Comparison of ENCODE assay signal across 10 cellular contexts in the genomic region with DNA sequence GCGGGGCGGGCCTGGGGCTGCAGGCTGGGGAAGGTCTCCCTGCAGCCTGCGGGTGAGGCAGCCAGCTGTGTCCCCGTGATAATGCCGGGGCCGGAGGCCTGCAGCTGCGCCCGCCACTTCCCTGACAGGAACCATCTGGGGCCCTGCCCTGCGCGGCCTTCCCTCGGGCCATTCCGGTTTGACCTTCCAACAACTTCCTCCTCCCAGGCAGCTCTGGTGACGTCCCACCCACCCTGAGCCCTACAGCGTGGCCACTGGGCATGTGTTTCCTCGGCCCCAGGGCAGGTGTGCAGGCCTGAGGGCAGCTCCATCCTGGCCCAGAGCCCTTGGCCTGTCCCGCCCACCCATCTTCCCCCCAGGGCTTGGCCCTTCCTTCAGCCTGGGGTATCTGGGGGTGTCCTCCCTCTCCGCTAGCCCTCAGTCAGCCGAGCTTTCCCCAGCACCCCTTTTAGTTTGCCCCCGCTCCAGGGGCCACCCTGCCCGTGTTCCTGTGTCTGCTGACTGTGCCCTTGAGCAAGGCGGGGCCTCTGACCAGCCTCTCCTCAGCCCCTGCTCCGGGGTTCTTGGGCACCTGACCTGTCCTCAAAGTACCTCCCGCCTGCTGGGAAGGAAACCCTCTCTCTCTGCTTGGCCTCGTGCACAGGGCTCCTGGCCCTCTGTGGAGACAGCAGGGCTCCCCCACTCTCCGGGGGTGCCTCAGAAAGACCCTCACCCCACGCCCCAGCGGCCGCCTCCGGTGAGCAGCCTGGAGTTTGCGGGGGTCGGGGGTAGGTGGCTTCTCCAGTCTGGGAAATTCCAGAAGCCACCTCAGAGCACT. TPM values are rescaled to one million over a fixed set of nuclear protein-coding genes. Genes with fewer than 3 reads are reported as not detected.
A peak's percentile ranks its signal among the peaks of the same experiment; 100 is the strongest.
DNase-seq lines count a peak whose midpoint lies in the region; ATAC-seq, FAIRE-seq and TF ChIP-seq lines count a peak whose summit lies in the region.
"Had no signal": no experiment of that assay in that cellular context is flagged by ENCODE, and none has a peak within 500 bp of the region (broad histone marks: within the 10 kb centered on the region; RNA-seq: fewer than 3 reads in every experiment).

A gene (minus strand): TSS at position 180 of the 817 bp plus-strand sequence. CDS start 400 bp downstream, outside the sequence.

- H3F3A ChIP-seq in neural progenitor cell (ENCODE audit: low read depth): no peaks in the 10 kb centered on the region

- peak within 1 kb of the TSS; percentile 63 for H3K27ac ChIP-seq in DND-41 (ENCODE audit: low read length)
- H3K27ac ChIP-seq in endothelial cell of umbilical vein (ENCODE audit: insufficient read depth, low read depth, low read length): no peak within 1 kb of the TSS
- H3K27ac ChIP-seq in neural progenitor cell: no peak within 1 kb of the TSS
- H3K27ac ChIP-seq: parathyroid adenoma had no signal

- CTCF ChIA-PET in endothelial cell of umbilical vein (lab: Charles Lee): no interaction called here

- H3K9me1 ChIP-seq in endothelial cell of umbilical vein (replicated peaks; ENCODE audit: control insufficient read depth, extremely low read depth, insufficient read depth, low read length): no peaks in the 10 kb centered on the region

- no peaks in the 10 kb centered on the region for H3K36me3 Mint-ChIP-seq in neural progenitor cell

- H3K4me3 Mint-ChIP-seq in neural progenitor cell: no peak within 1 kb of the TSS

- H4K20me1 ChIP-seq in DND-41 (ENCODE audit: insufficient read depth, low read length) (no peaks in the 10 kb centered on the region; the same call in 1 of the 2 replicates), endothelial cell of umbilical vein (replicated peaks; ENCODE audit: control insufficient read depth, extremely low read depth, insufficient read depth, low read length) (no peaks in the 10 kb centered on the region), neural progenitor cell (ENCODE audit: low read depth) (no peaks in the 10 kb centered on the region)

- H3K79me2 ChIP-seq in DND-41 (ENCODE audit: insufficient read depth, low read length): no peaks in the 10 kb centered on the region
- no peaks in the 10 kb centered on the region for H3K79me2 ChIP-seq in endothelial cell of umbilical vein (ENCODE audit: control insufficient read depth, insufficient read depth, low read length)
- H3K79me2 ChIP-seq in neural progenitor cell (ENCODE audit: low read depth): no peaks in the 10 kb centered on the region
- H3K79me2 ChIP-seq: parathyroid adenoma had no signal

- TF ChIP-seq POLR2A in endothelial cell of umbilical vein (IDR thresholded peaks at IDR 0.05; ENCODE audit: low read depth, low read length): no peak

- dilution Hi-C loops in endothelial cell of umbilical vein (cut with MboI; ENCODE audit: extremely low pct_ligation_motif_present, low sequenced_read_pairs): no loop called here

- H3K9me3 ChIP-seq in DND-41 (ENCODE audit: insufficient read depth, low read length, severe bottlenecking) (no peaks in the 10 kb centered on the region), endothelial cell of umbilical vein (replicated peaks; ENCODE audit: control insufficient read depth, insufficient read depth, low read length) (no peaks in the 10 kb centered on the region), neural progenitor cell (ENCODE audit: low read depth) (no peaks in the 10 kb centered on the region)

- H3K9me3 Mint-ChIP-seq in neural progenitor cell: no peaks in the 10 kb centered on the region

- peak within 1 kb of the TSS; percentile 30; the same call in 1 of the 2 replicates for H3K9ac ChIP-seq in DND-41 (ENCODE audit: low read depth, low read length)
- no peak within 1 kb of the TSS for H3K9ac ChIP-seq in endothelial cell of umbilical vein (replicated peaks; ENCODE audit: extremely low read depth, insufficient read depth, low read length)
- H3K9ac ChIP-seq in neural progenitor cell: no peak within 1 kb of the TSS
- H3K9ac ChIP-seq: parathyroid adenoma had no signal

- intact Hi-C loops in endothelial cell of umbilical vein (cut with micrococcal nuclease): loop anchor here (1.0 kb wide), 1 partner anchor 27 kb away; no protein-coding TSS in a partner anchor

- ATAC-seq in DND-41 (ENCODE audit: insufficient read depth, low read depth) (no peak), GM19035 (IDR thresholded peaks at IDR 0.05; ENCODE audit: unreplicated experiment) (no peak), GM19023 (IDR thresholded peaks at IDR 0.05; ENCODE audit: unreplicated experiment) (no peak)

- H3K27ac Mint-ChIP-seq in neural progenitor cell: peak within 1 kb of the TSS; percentile 89

- H3K27me3 ChIP-seq in DND-41 (ENCODE audit: insufficient read depth, low read length, poor library complexity) (no peaks in the 10 kb centered on the region), endothelial cell of umbilical vein (ENCODE audit: control insufficient read depth in 2 of 2, insufficient read depth in 2 of 2, low read length in 2 of 2) (no peaks in the 10 kb centered on the region), neural progenitor cell (no peaks in the 10 kb centered on the region)

- POLR2A ChIA-PET in endothelial cell of umbilical vein (lab: Charles Lee): no interaction called here

- H3K4me2 ChIP-seq in DND-41 (ENCODE audit: insufficient read depth, low read length) (no peak within 1 kb of the TSS), endothelial cell of umbilical vein (ENCODE audit: insufficient read depth, low read length) (no peak within 1 kb of the TSS), neural progenitor cell (no peak within 1 kb of the TSS)

- peaks cover 4% of the 10 kb centered on the region for H3K27me3 Mint-ChIP-seq in neural progenitor cell (ENCODE audit: insufficient read depth, low read depth)

- peaks cover 14% of the 10 kb centered on the region for H3K4me1 Mint-ChIP-seq in neural progenitor cell

- H2AFZ ChIP-seq in DND-41 (ENCODE audit: low read depth, low read length) (no peak within 1 kb of the TSS), endothelial cell of umbilical vein (ENCODE audit: low read depth, low read length) (no peak within 1 kb of the TSS), neural progenitor cell (replicated peaks) (no peak within 1 kb of the TSS)
- H2AFZ ChIP-seq: parathyroid adenoma had no signal

- no TSS peak for BruUV-seq in endothelial cell of umbilical vein (replicated peaks; lab: Mats Ljungman, UMichigan)

- no peaks in the 10 kb centered on the region for H3K36me3 ChIP-seq in DND-41 (ENCODE audit: insufficient read depth, low read length)
- no peaks in the 10 kb centered on the region for H3K36me3 ChIP-seq in endothelial cell of umbilical vein (ENCODE audit: control insufficient read depth in 2 of 2, extremely low read depth in 1 of 2, insufficient read depth in 2 of 2, low read length in 2 of 2)
- no peaks in the 10 kb centered on the region for H3K36me3 ChIP-seq in neural progenitor cell

- H3K4me3 ChIP-seq in DND-41 (ENCODE audit: low read depth in 1 of 2, low read length in 2 of 2) (no peak within 1 kb of the TSS), endothelial cell of umbilical vein (replicated peaks in 1 of 3; ENCODE audit: insufficient read depth in 1 of 3, low read depth in 1 of 3, low read length in 3 of 3) (no peak within 1 kb of the TSS), neural progenitor cell (no peak within 1 kb of the TSS)

- DNase-seq in DND-41 (no peak), M059J (ENCODE audit: low read depth) (peak; percentile 37), endothelial cell of umbilical vein (ENCODE audit: low read depth, low spot score) (peak; percentile 84), neural progenitor cell (ENCODE audit: low spot score) (no peak), NCI-H2029 treated with DMSO at 0.1 percent for 48 hours (lab: John Stamatoyannopoulos, UW) (no peak)
- no peak for DNase-seq in stimulated activated CD4-positive, alpha-beta T cell treated with anti-CD3 and anti-CD28 coated beads, Interleukin-1b, Interleukin-23, amount 100 ng/mL, for 48 hours
- DNase-seq: NCI-H446 had no signal

- no peak for TF ChIP-seq CTCF in DND-41 (IDR thresholded peaks at IDR 0.05; ENCODE audit: borderline replicate concordance, extremely low read depth, low read length, poor library complexity, severe bottlenecking)
- no peak for TF ChIP-seq CTCF in endothelial cell of umbilical vein (IDR thresholded peaks at IDR 0.05; ENCODE audit: extremely low read depth in 1 of 2, insufficient read depth in 1 of 2, low read depth in 1 of 2, low read length in 2 of 2)
- no peak for TF ChIP-seq CTCF in neural progenitor cell (IDR thresholded peaks at IDR 0.05)

- FAIRE-seq in endothelial cell of umbilical vein (lab: Jason Lieb, UNC): peak; percentile 83

- H3K4me1 ChIP-seq in DND-41 (ENCODE audit: insufficient read depth, low read length) (peaks cover 18% of the 10 kb centered on the region), endothelial cell of umbilical vein (ENCODE audit: control insufficient read depth, extremely low read depth, insufficient read depth, low read length) (peaks cover 4% of the 10 kb centered on the region), neural progenitor cell (no peaks in the 10 kb centered on the region)
- H3K4me1 ChIP-seq: parathyroid adenoma had no signal

TF ChIP-seq in endothelial cell of umbilical vein, 7 proteins besides CTCF, POLR2A, EP300 and RAD21:
- TF ChIP-seq, protein P1, sequence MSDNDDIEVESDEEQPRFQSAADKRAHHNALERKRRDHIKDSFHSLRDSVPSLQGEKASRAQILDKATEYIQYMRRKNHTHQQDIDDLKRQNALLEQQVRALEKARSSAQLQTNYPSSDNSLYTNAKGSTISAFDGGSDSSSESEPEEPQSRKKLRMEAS (IDR thresholded peaks at IDR 0.05; ENCODE audit: insufficient read depth, insufficient read length): peak; percentile 57
- TF ChIP-seq POLR2AphosphoS5 (IDR thresholded peaks at IDR 0.05; ENCODE audit: insufficient read depth, low read depth, low read length) (peak; percentile 93), JUN (IDR thresholded peaks at IDR 0.05; ENCODE audit: borderline replicate concordance, insufficient read depth, insufficient read length, low read depth) (no peak), EZH2 (IDR thresholded peaks at IDR 0.05; ENCODE audit: borderline replicate concordance, low read depth, low read length, severe bottlenecking) (no peak), MYC (IDR thresholded peaks at IDR 0.05; ENCODE audit: low read depth, low read length) (no peak), GATA2 (IDR thresholded peaks at IDR 0.05; ENCODE audit: insufficient read depth, insufficient read length, low read depth, low read length) (peak; percentile 13), FOS (IDR thresholded peaks at IDR 0.05; ENCODE audit: borderline replicate concordance, insufficient read depth, low read length) (no peak)

RNA-seq across cellular contexts. Expression of the gene that starts here (rescaled TPM):
- not detected in 2 replicates for total RNA-seq in M059J (2014; rRNA removed; shearing (Covaris generic))
- not detected in 2 replicates for total RNA-seq in endothelial cell of umbilical vein
- polyA plus RNA-seq in endothelial cell of umbilical vein: not detected in 2 replicates
- not detected in 2 replicates for polyA plus RNA-seq in endothelial cell of umbilical vein (2011; cell fraction: cytosol; rRNA removed)
- not detected in 2 replicates for polyA plus RNA-seq in endothelial cell of umbilical vein (2011; cell fraction: nucleus; rRNA removed)
- polyA plus RNA-seq in endothelial cell of umbilical vein (2012): not detected in 2 replicates
- polyA minus RNA-seq in endothelial cell of umbilical vein: 0.07 and 0.42 TPM in 2 replicates
- not detected for polyA minus RNA-seq in endothelial cell of umbilical vein (2011; cell fraction: cytosol; rRNA and poly(A)+ RNA removed)
- polyA minus RNA-seq in endothelial cell of umbilical vein (2011; cell fraction: nucleus; rRNA and poly(A)+ RNA removed): not detected in 2 replicates
- total RNA-seq in neural progenitor cell (ENCODE audit: low replicate concordance): 0.15 and 0.22 TPM in 2 replicates

Comparison
In these comparisons a context has a peak if more than half of its experiments do, and no peak if none do; other contexts are left out.
1. Peak in DNase-seq in M059J; RNA of the gene not detected or under 1 TPM.
2. Peak in DNase-seq in endothelial cell of umbilical vein; RNA of the gene not detected or under 1 TPM.